Comparison of ENCODE assay signal across 7 cellular contexts in the genomic region with DNA sequence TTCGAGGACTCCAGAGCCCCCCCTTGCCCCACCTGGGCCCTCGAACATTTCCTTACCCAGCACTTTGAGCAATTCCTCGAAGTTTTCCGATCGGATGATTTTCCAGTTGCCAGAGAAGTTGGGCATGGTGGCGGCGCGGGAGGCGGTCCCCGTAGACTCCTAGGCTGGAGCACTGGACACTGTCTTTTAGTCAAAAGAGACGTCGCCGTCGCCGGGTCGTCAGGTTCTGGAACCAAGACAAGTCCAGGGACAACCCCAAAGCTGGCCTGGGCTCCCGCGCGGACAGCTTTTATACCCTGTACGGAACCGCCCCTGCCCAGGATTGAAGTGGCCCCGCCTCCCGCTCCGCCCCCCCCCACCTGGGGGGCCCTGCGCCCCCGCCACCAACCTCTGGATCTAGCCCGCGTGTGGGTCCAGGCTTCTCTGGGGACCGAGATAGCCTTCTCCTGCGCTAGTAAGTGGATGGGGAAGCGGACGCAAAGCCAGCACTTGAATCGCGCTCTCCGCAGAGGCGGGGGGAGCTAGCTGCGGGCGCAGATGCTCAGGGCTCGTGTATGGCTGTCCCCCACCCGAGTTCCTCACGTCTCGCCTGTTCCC. TPM values are rescaled to one million over a fixed set of nuclear protein-coding genes. Genes with fewer than 3 reads are reported as not detected.
DNase-seq lines count a peak whose midpoint lies in the region; ATAC-seq and TF ChIP-seq lines count a peak whose summit lies in the region.

A gene (minus strand): TSS at position 263 of the 597 bp plus-strand sequence. CDS start 137 bp downstream, at position 126.

- H3K27ac Mint-ChIP-seq in MCF 10A (ENCODE audit: low read depth, unreplicated experiment): peak within 1 kb of the TSS; percentile 10
- H3K27ac Mint-ChIP-seq in stimulated activated naive CD8-positive, alpha-beta T cell treated with anti-CD3 and anti-CD28 coated beads, Interleukin-15, amount 100 ng/mL, for 72 hours: peak within 1 kb of the TSS; percentile 94

- H3K27me3 ChIP-seq in HAP-1 (ENCODE audit: low read depth) (no peaks in the 10 kb centered on the region), left lung (peaks cover 22 to 78% of the 10 kb centered on the region in 2 donors)

- no peaks in the 10 kb centered on the region for H3K27me3 Mint-ChIP-seq in MCF 10A (ENCODE audit: insufficient read depth, unreplicated experiment)
- peaks cover 62% of the 10 kb centered on the region for H3K27me3 Mint-ChIP-seq in stimulated activated naive CD8-positive, alpha-beta T cell treated with anti-CD3 and anti-CD28 coated beads, Interleukin-15, amount 100 ng/mL, for 72 hours

- no peaks in the 10 kb centered on the region; the same call in 1 of the 2 replicates for H3K36me3 ChIP-seq in HAP-1 (replicated peaks)
- H3K36me3 ChIP-seq in left lung: no peaks in the 10 kb centered on the region

- H3K4me1 Mint-ChIP-seq in MCF 10A (ENCODE audit: insufficient read depth, unreplicated experiment): peaks cover 39% of the 10 kb centered on the region
- peaks cover 48% of the 10 kb centered on the region for H3K4me1 Mint-ChIP-seq in stimulated activated naive CD8-positive, alpha-beta T cell treated with anti-CD3 and anti-CD28 coated beads, Interleukin-15, amount 100 ng/mL, for 72 hours

- no peaks in the 10 kb centered on the region for H3K9me3 Mint-ChIP-seq in MCF 10A (ENCODE audit: unreplicated experiment)
- H3K9me3 Mint-ChIP-seq in stimulated activated naive CD8-positive, alpha-beta T cell treated with anti-CD3 and anti-CD28 coated beads, Interleukin-15, amount 100 ng/mL, for 72 hours: no peaks in the 10 kb centered on the region

- no peak for TF ChIP-seq CTCF in MCF 10A (IDR thresholded peaks at IDR 0.05; ENCODE audit: unreplicated experiment)
- TF ChIP-seq CTCF in left lung (IDR thresholded peaks at IDR 0.05): no peak

- H3K4me3 ChIP-seq in HAP-1 (peak within 1 kb of the TSS; percentile 46), left lung (peak within 1 kb of the TSS; percentile 27 to 31)

- H3K27ac ChIP-seq in left lung: peak within 1 kb of the TSS in 1 of 2 donors; percentile 68

- in situ Hi-C loops in HAP-1 (cut with MboI; ENCODE audit: low sequenced_read_pairs): no loop called here

- no peaks in the 10 kb centered on the region for H3K36me3 Mint-ChIP-seq in MCF 10A (ENCODE audit: insufficient read depth, unreplicated experiment)

- peaks cover 28% of the 10 kb centered on the region for H3K4me1 ChIP-seq in HAP-1
- peaks cover 19 to 28% of the 10 kb centered on the region in 2 donors for H3K4me1 ChIP-seq in left lung

- CTCF ChIA-PET in MCF 10A (lab: Yijun Ruan, JAX): interaction anchor here (0.7 to 47.2 kb wide), 11 partner anchors 8 to 1456 kb away, joined by 3 to 2415 read pairs (median 4); a partner anchor contains a TSS

- DNase-seq in HAP-1 (ENCODE audit: low spot score in 2 of 2): peak; percentile 53 to 72
- peak; percentile 39 for DNase-seq in RKO (ENCODE audit: low spot score)
- no peak for DNase-seq in MCF 10A (ENCODE audit: unreplicated experiment)
- peak; percentile 39 to 83 for DNase-seq in left lung
- DNase-seq in stimulated activated naive CD8-positive, alpha-beta T cell treated with anti-CD3 and anti-CD28 coated beads, Interleukin-15, amount 100 ng/mL, for 72 hours: no peak

- BruUV-seq in MCF 10A (replicated peaks; lab: Mats Ljungman, UMichigan): no TSS peak

- intact Hi-C loops in MCF 10A (cut with micrococcal nuclease): loop anchor here (1.0 kb wide), 1 partner anchor 16 kb away; no protein-coding TSS in a partner anchor
- intact Hi-C loops in left lung (cut with DNase I): no loop called here

- peak; percentile 29 for ATAC-seq in left lung
- peak; percentile 54 for ATAC-seq in stimulated activated naive CD8-positive, alpha-beta T cell treated with anti-CD3 and anti-CD28 coated beads, Interleukin-15, amount 100 ng/mL, for 72 hours
- no peak for ATAC-seq in GM21390 (IDR thresholded peaks at IDR 0.05; ENCODE audit: unreplicated experiment)
- no peak for ATAC-seq in HG03469 (IDR thresholded peaks at IDR 0.05; ENCODE audit: unreplicated experiment)

- H3K9me3 ChIP-seq in HAP-1 (no peaks in the 10 kb centered on the region), left lung (no peaks in the 10 kb centered on the region)

- peak within 1 kb of the TSS; percentile 66 for H3K4me3 Mint-ChIP-seq in MCF 10A (ENCODE audit: unreplicated experiment)
- peak within 1 kb of the TSS; percentile 90 to 96 for H3K4me3 Mint-ChIP-seq in stimulated activated naive CD8-positive, alpha-beta T cell treated with anti-CD3 and anti-CD28 coated beads, Interleukin-15, amount 100 ng/mL, for 72 hours

- POLR2A ChIA-PET in MCF 10A (lab: Yijun Ruan, JAX): interaction anchor here (1.0 to 9.9 kb wide), 2 partner anchors 16 to 206 kb away, joined by 3 to 63 read pairs; no protein-coding TSS in a partner anchor

RNA-seq across cellular contexts. Expression of the gene that starts here (rescaled TPM):
- total RNA-seq in MCF 10A (2022) (0.98 and 1.9 TPM in 2 replicates), left lung (10 to 100 TPM in 1 of 2 donors, 1 to 10 TPM in 1; 2.7 to 23.3 TPM)

Comparison
In these comparisons a context has a peak if more than half of its experiments do, and no peak if none do; other contexts are left out.
1. DNase-seq: peak in HAP-1 (2 of 2), RKO (single experiment) and left lung (2 of 2); none in MCF 10A (single experiment) and stimulated activated naive CD8-positive, alpha-beta T cell treated with anti-CD3 and anti-CD28 coated beads, Interleukin-15, amount 100 ng/mL, for 72 hours (0 of 2).
2. ATAC-seq: peak in left lung (single experiment) and stimulated activated naive CD8-positive, alpha-beta T cell treated with anti-CD3 and anti-CD28 coated beads, Interleukin-15, amount 100 ng/mL, for 72 hours (single experiment); none in GM21390 (single experiment) and HG03469 (single experiment).